ENCODE assay signal across 9 cellular contexts in the genomic region with DNA sequence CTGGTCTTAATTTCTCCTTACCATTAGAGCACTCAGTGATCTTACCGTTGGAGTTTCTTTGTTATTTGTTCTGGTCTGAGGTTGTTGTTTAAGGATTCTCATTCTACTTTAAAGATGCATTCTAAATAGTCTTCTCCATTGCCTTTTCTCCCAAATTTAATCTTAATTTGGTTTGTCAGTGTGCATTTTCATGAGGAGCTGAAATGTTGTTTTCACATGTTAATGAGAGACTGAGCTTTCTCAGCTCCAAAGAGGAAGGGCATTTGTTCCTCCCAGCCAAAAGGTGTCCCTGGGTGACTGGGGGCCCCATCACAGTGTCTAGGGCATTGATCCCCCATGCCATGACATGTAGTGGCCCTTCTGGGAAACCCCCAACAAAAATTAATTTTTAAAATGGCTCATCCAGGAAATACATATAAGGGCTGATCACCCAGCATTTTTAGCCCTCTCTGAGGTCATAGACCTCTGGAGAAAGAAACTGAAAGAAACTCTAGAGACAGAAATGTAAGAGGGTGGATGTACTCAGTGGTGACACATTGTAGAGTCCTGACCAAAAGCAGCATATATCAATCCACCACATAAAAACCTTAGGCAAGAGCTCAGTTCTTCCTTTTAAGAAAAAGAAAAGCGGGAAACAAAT.
DNase-seq lines count a peak whose midpoint lies in the region; ATAC-seq, FAIRE-seq and TF ChIP-seq lines count a peak whose summit lies in the region.
"Had no signal": no experiment of that assay in that cellular context is flagged by ENCODE, and none has a peak within 500 bp of the region (broad histone marks: within the 10 kb centered on the region; RNA-seq: fewer than 3 reads in every experiment).

No MANE protein-coding gene starts in this region.

- no peak for TF ChIP-seq CTCF in RWPE1 (conservative IDR thresholded peaks at IDR 0.05; ENCODE audit: low read depth)

- DNase-seq in GM18507 (ENCODE audit: extremely low spot score, insufficient read length, low read depth) (peak; percentile 12), fibroblast of peridontal ligament (ENCODE audit: extremely low read depth) (peak; percentile 77), NCI-H774 (lab: John Stamatoyannopoulos, UW) (no peak), Right ventricle myocardium superior (no peak), RWPE1 (ENCODE audit: low spot score) (no peak)
- no peak for DNase-seq in activated CD4-positive, alpha-beta T cell treated with anti-CD3 and anti-CD28 coated beads, Interleukin-2, amount 50 U/mL, for 1 hour
- DNase-seq: colonic mucosa had no signal

- intact Hi-C loops in Right ventricle myocardium superior (cut with DNase I): no loop called here

- POLR2A ChIA-PET in RWPE1 (lab: Yijun Ruan, JAX; ENCODE audit: low non-redundant PET): no interaction called here

- no peak overlapping the region for H3K27ac ChIP-seq in RWPE1
- H3K27ac ChIP-seq: colonic mucosa had no signal

- peak; percentile 100 for ATAC-seq in GM21529 (IDR thresholded peaks at IDR 0.05; ENCODE audit: unreplicated experiment)
- ATAC-seq in HG03378 (IDR thresholded peaks at IDR 0.05; ENCODE audit: unreplicated experiment): peak; percentile 100
- ATAC-seq in Right ventricle myocardium superior (ENCODE audit: poor library complexity): no peak

- CTCF ChIA-PET in RWPE1 (lab: Yijun Ruan, JAX): no interaction called here

- peak; percentile 86 for FAIRE-seq in GM18507 (lab: Jason Lieb, UNC)

Comparison
In these comparisons a context has a peak if more than half of its experiments do, and no peak if none do; other contexts are left out.
1. DNase-seq: peak in GM18507 (single experiment) and fibroblast of peridontal ligament (single experiment); none in NCI-H774 (single experiment), Right ventricle myocardium superior (single experiment), RWPE1 (single experiment) and activated CD4-positive, alpha-beta T cell treated with anti-CD3 and anti-CD28 coated beads, Interleukin-2, amount 50 U/mL, for 1 hour (single experiment).